In genomic region chr7:87210506-87210905, GRCh38 we compare ENCODE assay signal across 19 cellular contexts. TPM values are rescaled to one million over a fixed set of nuclear protein-coding genes. Genes with fewer than 3 reads are reported as not detected.
DNase-seq lines count a peak whose midpoint lies in the region; ATAC-seq and TF ChIP-seq lines count a peak whose summit lies in the region.
"Had no signal": no experiment of that assay in that cellular context is flagged by ENCODE, and none has a peak within 500 bp of the region (broad histone marks: within the 10 kb centered on the region; RNA-seq: fewer than 3 reads in every experiment).

No MANE protein-coding gene starts in this region.

- no peak overlapping the region for H3K4me3 Mint-ChIP-seq in activated naive CD4-positive, alpha-beta T cell treated with anti-CD3 and anti-CD28 coated beads for 36 hours
- H3K4me3 Mint-ChIP-seq in central memory CD8-positive, alpha-beta T cell = peak overlapping the region; percentile 36
- H3K4me3 Mint-ChIP-seq in stimulated activated naive CD8-positive, alpha-beta T cell treated with anti-CD3 and anti-CD28 coated beads, Interleukin-15, amount 100 ng/mL, for 72 hours = peak overlapping the region; percentile 5 to 6
- H3K4me3 Mint-ChIP-seq in osteocyte (ENCODE audit: unreplicated experiment) = no peak overlapping the region
- H3K4me3 Mint-ChIP-seq: activated T-helper 1 cell treated with anti-CD3 and anti-CD28 coated beads, Interleukin-12 subunit alpha, Interleukin-12 subunit beta, Interleukin-2, Interleukin-4 antibody, amounts not matched to agents 30 ng/mL and 10 ng/mL and 1 ng/mL, durations not matched to agents 14 hours and 24 hours and 36 hours had no signal

- no peak overlapping the region for H3K4me3 ChIP-seq in right lobe of liver
- no peak overlapping the region for H3K4me3 ChIP-seq in vagina
- H3K4me3 ChIP-seq: uterus had no signal

- TF ChIP-seq CTCF in right lobe of liver (IDR thresholded peaks at IDR 0.05) (no peak), vagina (IDR thresholded peaks at IDR 0.05) (no peak), osteocyte (IDR thresholded peaks at IDR 0.05) (no peak)

- H3K27me3 Mint-ChIP-seq in activated naive CD4-positive, alpha-beta T cell treated with anti-CD3 and anti-CD28 coated beads for 36 hours (ENCODE audit: low read depth) = no peaks in the 10 kb centered on the region
- H3K27me3 Mint-ChIP-seq in central memory CD8-positive, alpha-beta T cell = no peaks in the 10 kb centered on the region
- no peaks in the 10 kb centered on the region for H3K27me3 Mint-ChIP-seq in stimulated activated naive CD8-positive, alpha-beta T cell treated with anti-CD3 and anti-CD28 coated beads, Interleukin-15, amount 100 ng/mL, for 72 hours
- H3K27me3 Mint-ChIP-seq in osteocyte (ENCODE audit: unreplicated experiment) = no peaks in the 10 kb centered on the region

- peaks cover 16% of the 10 kb centered on the region for H3K9me3 Mint-ChIP-seq in activated naive CD4-positive, alpha-beta T cell treated with anti-CD3 and anti-CD28 coated beads for 36 hours
- peaks cover 9% of the 10 kb centered on the region for H3K9me3 Mint-ChIP-seq in central memory CD8-positive, alpha-beta T cell
- peaks cover 25 to 34% of the 10 kb centered on the region in 2 donors for H3K9me3 Mint-ChIP-seq in stimulated activated naive CD8-positive, alpha-beta T cell treated with anti-CD3 and anti-CD28 coated beads, Interleukin-15, amount 100 ng/mL, for 72 hours
- peaks cover 9% of the 10 kb centered on the region for H3K9me3 Mint-ChIP-seq in osteocyte (ENCODE audit: unreplicated experiment)

- DNase-seq in activated naive CD4-positive, alpha-beta T cell treated with anti-CD3 and anti-CD28 coated beads for 36 hours = no peak
- DNase-seq in activated naive CD4-positive, alpha-beta T cell (lab: John Stamatoyannopoulos, UW) = no peak
- DNase-seq in OCI-M1 (lab: John Stamatoyannopoulos, UW) (peak; percentile 48), right lobe of liver (no peak), vagina (ENCODE audit: extremely low spot score in 2 of 2) (no peak), osteocyte (ENCODE audit: extremely low spot score, unreplicated experiment) (no peak)
- no peak for DNase-seq in central memory CD8-positive, alpha-beta T cell (ENCODE audit: low spot score in 2 of 2)
- no peak for DNase-seq in stimulated activated naive CD8-positive, alpha-beta T cell treated with anti-CD3 and anti-CD28 coated beads, Interleukin-15, amount 100 ng/mL, for 72 hours
- DNase-seq: DMS53; hippocampal formation; NCI-H1694; NCI-H748 treated with DMSO at 0.1 percent for 48 hours; SHP77 treated with DMSO at 0.1 percent for 48 hours; stimulated activated CD4-positive, alpha-beta T cell treated with anti-CD3 and anti-CD28 coated beads, Interleukin-4, amount 100 ng/mL, for 4 hours; T-helper 1 cell; uterus; WERI-Rb-1 had no signal

- CTCF ChIA-PET in activated naive CD4-positive, alpha-beta T cell treated with anti-CD3 and anti-CD28 coated beads for 36 hours (lab: Charles Lee) = no interaction called here

- peaks cover 65% of the 10 kb centered on the region for H3K36me3 Mint-ChIP-seq in activated naive CD4-positive, alpha-beta T cell treated with anti-CD3 and anti-CD28 coated beads for 36 hours (ENCODE audit: low read depth)
- peaks cover 6% of the 10 kb centered on the region for H3K36me3 Mint-ChIP-seq in central memory CD8-positive, alpha-beta T cell (ENCODE audit: insufficient read depth)
- peaks cover 12% of the 10 kb centered on the region for H3K36me3 Mint-ChIP-seq in osteocyte (ENCODE audit: unreplicated experiment)

- intact Hi-C loops in activated naive CD4-positive, alpha-beta T cell treated with anti-CD3 and anti-CD28 coated beads for 36 hours (cut with micrococcal nuclease) = no loop called here
- intact Hi-C loops in right lobe of liver (cut with DNase I) = no loop called here
- intact Hi-C loops in vagina (cut with DNase I) = no loop called here

- H3K4me1 ChIP-seq in right lobe of liver (no peaks in the 10 kb centered on the region), vagina (peaks cover 49% of the 10 kb centered on the region)

- H3K4me1 Mint-ChIP-seq in activated naive CD4-positive, alpha-beta T cell treated with anti-CD3 and anti-CD28 coated beads for 36 hours (ENCODE audit: low read depth) = peaks cover 84% of the 10 kb centered on the region
- H3K4me1 Mint-ChIP-seq in central memory CD8-positive, alpha-beta T cell = peaks cover 79% of the 10 kb centered on the region
- H3K4me1 Mint-ChIP-seq in stimulated activated naive CD8-positive, alpha-beta T cell treated with anti-CD3 and anti-CD28 coated beads, Interleukin-15, amount 100 ng/mL, for 72 hours = peaks cover 80% of the 10 kb centered on the region
- peaks cover 23% of the 10 kb centered on the region for H3K4me1 Mint-ChIP-seq in osteocyte (ENCODE audit: unreplicated experiment)

- H3K27ac Mint-ChIP-seq in activated naive CD4-positive, alpha-beta T cell treated with anti-CD3 and anti-CD28 coated beads for 36 hours = peak overlapping the region; percentile 39
- H3K27ac Mint-ChIP-seq in central memory CD8-positive, alpha-beta T cell (ENCODE audit: low read depth) = no peak overlapping the region
- H3K27ac Mint-ChIP-seq in stimulated activated naive CD8-positive, alpha-beta T cell treated with anti-CD3 and anti-CD28 coated beads, Interleukin-15, amount 100 ng/mL, for 72 hours = peak overlapping the region; percentile 20 to 48
- no peak overlapping the region for H3K27ac Mint-ChIP-seq in osteocyte (ENCODE audit: unreplicated experiment)
- H3K27ac Mint-ChIP-seq: activated T-helper 1 cell treated with anti-CD3 and anti-CD28 coated beads, Interleukin-12 subunit alpha, Interleukin-12 subunit beta, Interleukin-2, Interleukin-4 antibody, amounts not matched to agents 30 ng/mL and 10 ng/mL and 1 ng/mL, durations not matched to agents 14 hours and 24 hours and 36 hours had no signal

- no peaks in the 10 kb centered on the region for H3K36me3 ChIP-seq in right lobe of liver
- no peaks in the 10 kb centered on the region for H3K36me3 ChIP-seq in vagina
- H3K36me3 ChIP-seq: uterus had no signal

- WGBS in right lobe of liver (ENCODE audit: insufficient coverage, low coverage, low lambda C conversion rate, missing lambda C conversion rate) = no CpG with 5 or more reads among the region's 3 CpGs

- H3K9me3 ChIP-seq in right lobe of liver = no peaks in the 10 kb centered on the region
- no peaks in the 10 kb centered on the region for H3K9me3 ChIP-seq in vagina

- H3K27ac ChIP-seq in right lobe of liver = no peak overlapping the region
- no peak overlapping the region for H3K27ac ChIP-seq in vagina
- H3K27ac ChIP-seq: C4-2B, uterus, WERI-Rb-1 had no signal

- TF ChIP-seq POLR2A in right lobe of liver (IDR thresholded peaks at IDR 0.05) (no peak), vagina (IDR thresholded peaks at IDR 0.05) (no peak)

- no peak for ATAC-seq in central memory CD8-positive, alpha-beta T cell (replicated peaks; ENCODE audit: extremely low read depth, poor library complexity, severe bottlenecking)
- peak; percentile 53 for ATAC-seq in stimulated activated naive CD8-positive, alpha-beta T cell treated with anti-CD3 and anti-CD28 coated beads, Interleukin-15, amount 100 ng/mL, for 72 hours
- no peak for ATAC-seq in right lobe of liver

- H3K27me3 ChIP-seq in right lobe of liver (no peaks in the 10 kb centered on the region), vagina (no peaks in the 10 kb centered on the region)
- H3K27me3 ChIP-seq: uterus had no signal

RNA-seq across cellular contexts. Expression of gene TMEM243, which starts 9.0 kb away (rescaled TPM):
- total RNA-seq in activated naive CD4-positive, alpha-beta T cell treated with anti-CD3 and anti-CD28 coated beads for 36 hours = 10 to 100 TPM; 50.4 to 53.1 TPM
- total RNA-seq in right lobe of liver = 1 to 10 TPM; 2.0 to 5.1 (median 4.3) TPM
- 36.6 TPM for total RNA-seq in vagina
- 23.0 and 23.1 TPM in 2 replicates for total RNA-seq in osteocyte

RNA-seq across cellular contexts. Expression of gene DMTF1, which starts 58.3 kb away (rescaled TPM):
- 10 to 100 TPM; 43.6 to 49.8 TPM for total RNA-seq in activated naive CD4-positive, alpha-beta T cell treated with anti-CD3 and anti-CD28 coated beads for 36 hours
- total RNA-seq in right lobe of liver (10 to 100 TPM; 16.7 to 28.1 (median 22.2) TPM), vagina (86.9 TPM), osteocyte (74.7 and 82.9 TPM in 2 replicates)

Comparison
In these comparisons a context has a peak if more than half of its experiments do, and no peak if none do; other contexts are left out.
1. H3K27ac Mint-ChIP-seq: peak in activated naive CD4-positive, alpha-beta T cell treated with anti-CD3 and anti-CD28 coated beads for 36 hours (single experiment) and stimulated activated naive CD8-positive, alpha-beta T cell treated with anti-CD3 and anti-CD28 coated beads, Interleukin-15, amount 100 ng/mL, for 72 hours (2 of 2); none in central memory CD8-positive, alpha-beta T cell (single experiment) and osteocyte (single experiment).
2. H3K4me3 Mint-ChIP-seq: peak in central memory CD8-positive, alpha-beta T cell (single experiment) and stimulated activated naive CD8-positive, alpha-beta T cell treated with anti-CD3 and anti-CD28 coated beads, Interleukin-15, amount 100 ng/mL, for 72 hours (2 of 2); none in activated naive CD4-positive, alpha-beta T cell treated with anti-CD3 and anti-CD28 coated beads for 36 hours (single experiment) and osteocyte (single experiment).